In the genomic region with DNA sequence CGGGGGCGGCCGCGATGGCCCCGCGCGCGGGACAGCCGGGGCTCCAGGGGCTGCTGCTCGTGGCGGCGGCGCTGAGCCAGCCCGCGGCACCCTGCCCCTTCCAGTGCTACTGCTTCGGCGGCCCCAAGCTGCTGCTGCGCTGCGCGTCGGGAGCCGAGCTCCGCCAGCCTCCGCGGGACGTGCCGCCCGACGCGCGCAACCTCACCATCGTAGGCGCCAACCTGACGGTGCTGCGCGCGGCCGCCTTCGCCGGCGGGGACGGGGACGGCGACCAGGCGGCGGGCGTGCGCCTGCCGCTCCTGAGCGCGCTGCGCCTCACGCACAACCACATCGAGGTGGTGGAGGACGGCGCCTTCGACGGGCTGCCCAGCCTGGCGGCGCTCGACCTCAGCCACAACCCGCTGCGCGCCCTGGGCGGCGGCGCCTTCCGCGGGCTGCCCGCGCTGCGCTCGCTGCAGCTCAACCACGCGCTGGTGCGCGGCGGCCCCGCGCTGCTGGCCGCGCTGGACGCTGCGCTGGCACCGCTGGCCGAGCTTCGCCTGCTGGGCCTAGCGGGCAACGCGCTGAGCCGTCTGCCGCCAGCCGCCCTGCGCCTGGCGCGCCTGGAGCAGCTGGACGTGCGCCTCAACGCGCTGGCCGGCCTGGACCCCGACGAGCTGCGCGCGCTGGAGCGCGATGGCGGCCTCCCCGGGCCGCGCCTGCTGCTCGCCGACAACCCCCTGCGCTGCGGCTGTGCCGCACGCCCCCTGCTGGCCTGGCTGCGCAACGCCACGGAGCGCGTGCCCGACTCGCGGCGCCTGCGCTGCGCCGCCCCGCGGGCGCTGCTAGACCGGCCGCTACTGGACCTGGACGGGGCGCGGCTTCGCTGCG, we compare ENCODE assay signal across 8 cellular contexts. TPM values are rescaled to one million over a fixed set of nuclear protein-coding genes. Genes with fewer than 3 reads are reported as not detected.
A peak's percentile ranks its signal among the peaks of the same experiment; 100 is the strongest.
DNase-seq lines count a peak whose midpoint lies in the region; ATAC-seq, FAIRE-seq and TF ChIP-seq lines count a peak whose summit lies in the region.

No MANE protein-coding gene starts in this region.

- peak; percentile 99 for DNase-seq in GM12891 (ENCODE audit: insufficient read length, low spot score)
- DNase-seq in NCI-H1694 treated with DMSO at 0.1 percent for 48 hours (lab: John Stamatoyannopoulos, UW): peak; percentile 43
- DNase-seq in WERI-Rb-1: peak; percentile 84
- peak; percentile 61 to 76 for DNase-seq in breast epithelium (ENCODE audit: low spot score in 2 of 2)
- peak; percentile 86 to 90 (median 87) for DNase-seq in immature natural killer cell
- peak; percentile 39 for DNase-seq in smooth muscle cell of the brain vasculature (ENCODE audit: low read depth, low spot score)
- DNase-seq in RKO (ENCODE audit: low spot score): no peak

- no peaks in the 10 kb centered on the region for H3K36me3 Mint-ChIP-seq in immature natural killer cell

- peaks cover 7 to 24% (median 17%) of the 10 kb centered on the region in 3 donors for H3K27me3 Mint-ChIP-seq in immature natural killer cell (ENCODE audit: low read depth in 3 of 3)

- TF ChIP-seq CTCF in WERI-Rb-1 (IDR thresholded peaks at IDR 0.05; ENCODE audit: low read depth, low read length) (peak; percentile 89), breast epithelium (IDR thresholded peaks at IDR 0.05) (peak in 1 of 3 donors; percentile 95)

- H3K4me3 ChIP-seq in WERI-Rb-1 (ENCODE audit: low read depth, low read length): peak overlapping the region; percentile 60
- H3K4me3 ChIP-seq in breast epithelium: peak overlapping the region; percentile 25 to 77 (median 53)

- peaks cover 0 to 4% of the 10 kb centered on the region in 2 donors for H3K4me1 ChIP-seq in breast epithelium

- TF ChIP-seq POLR2A in GM12891 (IDR thresholded peaks at IDR 0.05; ENCODE audit: low read depth, low read length): no peak
- TF ChIP-seq POLR2A in breast epithelium (IDR thresholded peaks at IDR 0.05): no peak

- ATAC-seq in HG02798 (IDR thresholded peaks at IDR 0.05; ENCODE audit: poor library complexity, unreplicated experiment): peak; percentile 89

- H3K27ac ChIP-seq in WERI-Rb-1 (peak overlapping the region; percentile 69), breast epithelium (no peak overlapping the region)

- H3K4me3 Mint-ChIP-seq in immature natural killer cell: peak overlapping the region; percentile 63 to 82 (median 73)

- intact Hi-C loops in breast epithelium (cut with DNase I; ENCODE audit: low total_unique reads): loop anchor here (10.0 kb wide), 1 partner anchor 96 kb away; no protein-coding TSS in a partner anchor

- H3K9me3 ChIP-seq in WERI-Rb-1 (ENCODE audit: severe bottlenecking) (no peaks in the 10 kb centered on the region), breast epithelium (no peaks in the 10 kb centered on the region)

- no peaks in the 10 kb centered on the region for H3K36me3 ChIP-seq in WERI-Rb-1
- no peaks in the 10 kb centered on the region for H3K36me3 ChIP-seq in breast epithelium

- H3K27ac Mint-ChIP-seq in immature natural killer cell: no peak overlapping the region

- H3K4me1 Mint-ChIP-seq in immature natural killer cell: peaks cover 6 to 12% of the 10 kb centered on the region in 2 donors

- peaks cover 3% of the 10 kb centered on the region for H3K27me3 ChIP-seq in WERI-Rb-1 (ENCODE audit: insufficient read depth, low read depth, severe bottlenecking)
- H3K27me3 ChIP-seq in breast epithelium: peaks cover 0 to 12% of the 10 kb centered on the region in 2 donors

- FAIRE-seq in GM12891 (lab: Jason Lieb, UNC): peak; percentile 97

- no peaks in the 10 kb centered on the region for H3K9me3 Mint-ChIP-seq in immature natural killer cell

TF ChIP-seq in GM12891, 5 proteins besides CTCF, POLR2A, EP300 and RAD21:
- no peak for TF ChIP-seq SPI1 (IDR thresholded peaks at IDR 0.05; ENCODE audit: low read depth, low read length)
- peak; percentile 14 for TF ChIP-seq PAX5 (IDR thresholded peaks at IDR 0.05; ENCODE audit: insufficient read depth, low read length, severe bottlenecking)
- TF ChIP-seq POLR2AphosphoS5 (IDR thresholded peaks at IDR 0.05; ENCODE audit: low read depth, low read length): no peak

RNA-seq across cellular contexts. Expression of gene TPBGL, which starts 0.7 kb away (rescaled TPM):
- not detected for polyA plus RNA-seq in GM12891 (2012; ENCODE audit: low read depth, missing spikeins)
- under 1 TPM in 1 of 3 donors, not detected in 2; 0.33 TPM for total RNA-seq in breast epithelium
- under 1 TPM in 1 of 3 donors, not detected in 2; 0.13 TPM for polyA plus RNA-seq in immature natural killer cell
